In the genomic region with DNA sequence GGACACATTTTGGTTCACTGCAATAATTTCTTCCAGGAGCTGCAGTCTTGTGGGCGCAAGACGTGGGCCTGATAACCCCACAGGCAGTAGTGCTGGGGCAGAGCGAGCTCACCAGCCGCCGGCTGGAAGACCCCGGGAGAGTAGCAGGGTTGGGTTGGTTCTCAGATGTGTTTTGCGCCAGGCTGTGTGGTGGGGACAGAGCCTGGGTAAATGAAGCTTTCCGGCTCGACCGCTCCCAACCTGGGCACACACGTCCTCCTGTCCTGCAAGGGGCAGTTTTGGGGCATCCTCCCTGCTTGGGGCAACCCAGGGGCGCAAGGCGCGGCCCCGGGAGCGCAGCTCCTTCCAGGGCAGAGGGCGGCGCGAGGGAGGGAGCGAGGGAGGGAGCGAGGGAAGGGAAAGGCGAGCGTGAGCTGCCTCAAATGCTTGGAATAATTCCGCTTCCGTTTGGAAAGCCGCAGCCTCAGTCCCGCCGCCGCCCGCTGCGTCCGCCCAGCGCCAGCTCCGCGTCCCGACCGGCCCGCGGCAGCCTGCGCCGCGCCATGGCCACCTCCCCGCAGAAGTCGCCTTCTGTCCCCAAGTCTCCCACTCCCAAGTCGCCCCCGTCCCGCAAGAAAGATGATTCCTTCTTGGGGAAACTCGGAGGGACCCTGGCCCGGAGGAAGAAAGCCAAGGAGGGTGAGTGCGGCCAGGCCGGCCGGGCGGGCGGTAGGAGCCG, we compare ENCODE assay signal across 1 cellular context.
TF ChIP-seq lines count a peak whose summit lies in the region.

A gene with protein sequence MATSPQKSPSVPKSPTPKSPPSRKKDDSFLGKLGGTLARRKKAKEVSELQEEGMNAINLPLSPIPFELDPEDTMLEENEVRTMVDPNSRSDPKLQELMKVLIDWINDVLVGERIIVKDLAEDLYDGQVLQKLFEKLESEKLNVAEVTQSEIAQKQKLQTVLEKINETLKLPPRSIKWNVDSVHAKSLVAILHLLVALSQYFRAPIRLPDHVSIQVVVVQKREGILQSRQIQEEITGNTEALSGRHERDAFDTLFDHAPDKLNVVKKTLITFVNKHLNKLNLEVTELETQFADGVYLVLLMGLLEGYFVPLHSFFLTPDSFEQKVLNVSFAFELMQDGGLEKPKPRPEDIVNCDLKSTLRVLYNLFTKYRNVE (plus strand): TSS at position 466 of the 718 bp plus-strand sequence. CDS start 77 bp downstream, at position 543.

TF ChIP-seq in A549, 52 proteins besides CTCF, POLR2A, EP300 and RAD21 (continued from another document):
- TF ChIP-seq, protein P1, sequence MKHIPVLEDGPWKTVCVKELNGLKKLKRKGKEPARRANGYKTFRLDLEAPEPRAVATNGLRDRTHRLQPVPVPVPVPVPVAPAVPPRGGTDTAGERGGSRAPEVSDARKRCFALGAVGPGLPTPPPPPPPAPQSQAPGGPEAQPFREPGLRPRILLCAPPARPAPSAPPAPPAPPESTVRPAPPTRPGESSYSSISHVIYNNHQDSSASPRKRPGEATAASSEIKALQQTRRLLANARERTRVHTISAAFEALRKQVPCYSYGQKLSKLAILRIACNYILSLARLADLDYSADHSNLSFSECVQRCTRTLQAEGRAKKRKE (CRISPR knock-in tag; IDR thresholded peaks at IDR 0.05; ENCODE audit: low read depth), result no peak
